In the genomic region with DNA sequence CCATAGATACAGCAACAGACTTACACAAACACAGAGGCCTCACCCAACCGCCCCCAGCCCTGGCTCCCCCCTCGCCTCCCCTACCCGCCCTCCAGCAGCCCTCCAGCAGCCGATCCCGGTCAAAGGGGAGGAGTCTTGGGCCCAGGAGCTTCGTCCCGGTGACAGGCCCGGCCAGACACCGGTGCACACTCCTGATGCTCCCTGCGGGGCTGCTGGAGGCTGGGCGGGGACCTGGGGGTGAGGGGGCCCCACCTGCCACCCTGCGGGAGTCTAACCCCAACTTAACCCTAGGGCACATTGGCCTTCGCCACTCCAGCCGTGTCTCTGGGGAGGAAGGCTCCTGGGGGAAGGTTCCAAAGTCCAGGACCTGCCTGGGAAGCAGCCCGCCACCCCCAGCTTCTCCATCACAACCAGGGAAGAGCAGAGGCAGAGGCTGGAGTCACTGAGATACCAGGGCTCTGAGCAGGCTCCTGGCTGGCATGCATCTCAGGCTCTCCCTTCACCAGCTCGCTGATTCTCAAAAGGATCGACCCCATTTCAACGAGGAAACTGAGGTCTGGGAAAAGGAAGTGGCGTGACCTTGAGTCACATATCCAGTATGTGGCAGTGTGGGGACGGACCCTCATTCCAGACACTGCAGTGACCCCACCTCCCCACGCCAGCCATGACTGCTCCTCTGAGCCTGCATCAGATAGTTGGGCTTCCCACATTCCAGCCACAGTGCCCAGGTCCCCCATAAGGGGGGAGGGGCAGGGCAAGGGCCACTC, we compare ENCODE assay signal across 9 cellular contexts. TPM values are rescaled to one million over a fixed set of nuclear protein-coding genes. Genes with fewer than 3 reads are reported as not detected.
DNase-seq lines count a peak whose midpoint lies in the region; ATAC-seq and TF ChIP-seq lines count a peak whose summit lies in the region.
"Had no signal": no experiment of that assay in that cellular context is flagged by ENCODE, and none has a peak within 500 bp of the region (broad histone marks: within the 10 kb centered on the region; RNA-seq: fewer than 3 reads in every experiment).

No MANE protein-coding gene starts in this region.

- no peaks in the 10 kb centered on the region for H4K20me1 ChIP-seq in PC-3 (ENCODE audit: low read length)

- H3K4me3 ChIP-seq in CD8-positive, alpha-beta memory T cell (ENCODE audit: low read length) = peak overlapping the region; percentile 74
- peak overlapping the region; percentile 55 for H3K4me3 ChIP-seq in PC-3 (ENCODE audit: low read length)
- H3K4me3 ChIP-seq in duodenal mucosa (ENCODE audit: low read depth in 1 of 2, low read length in 2 of 2) = peak overlapping the region; percentile 53 to 55
- H3K4me3 ChIP-seq in naive thymus-derived CD4-positive, alpha-beta T cell (ENCODE audit: low read length) = peak overlapping the region; percentile 66

- DNase-seq in CD8-positive, alpha-beta memory T cell = peak in 1 of 5 donors; percentile 48
- DNase-seq in PC-3 (peak; percentile 71), NCI-H2171 (lab: John Stamatoyannopoulos, UW) (no peak), NCI-H748 treated with DMSO at 0.1 percent for 48 hours (lab: John Stamatoyannopoulos, UW) (no peak)
- peak in 1 of 9 donors; percentile 40 for DNase-seq in naive thymus-derived CD4-positive, alpha-beta T cell

- peaks cover 88% of the 10 kb centered on the region for H3K79me2 ChIP-seq in PC-3 (ENCODE audit: low read length)

- intact Hi-C loops in PC-3 (cut with micrococcal nuclease) = no loop called here
- intact Hi-C loops in naive thymus-derived CD4-positive, alpha-beta T cell (cut with micrococcal nuclease) = loop anchor here in 1 of 2 donors (5.0 kb wide), 1 partner anchor 119 kb away; the partner anchor contains the start of gene DDX6

- H2AFZ ChIP-seq in PC-3 (ENCODE audit: low read length) = no peak overlapping the region; the same call in 1 of the 2 replicates

- peaks cover 0 to 46% (median 13%) of the 10 kb centered on the region in 3 donors for H3K36me3 Mint-ChIP-seq in CD8-positive, alpha-beta memory T cell
- H3K36me3 Mint-ChIP-seq in naive thymus-derived CD4-positive, alpha-beta T cell = peaks cover 0 to 17% (median 16%) of the 10 kb centered on the region in 5 donors

- H3K36me3 ChIP-seq in CD8-positive, alpha-beta memory T cell (ENCODE audit: insufficient read depth, low read length) = peaks cover 11% of the 10 kb centered on the region
- H3K36me3 ChIP-seq in PC-3 (ENCODE audit: low read depth, low read length) (peaks cover 11% of the 10 kb centered on the region; the same call in 1 of the 2 replicates), duodenal mucosa (ENCODE audit: control insufficient read depth in 1 of 2, insufficient read depth in 2 of 2, low read length in 2 of 2) (peaks cover 0 to 18% of the 10 kb centered on the region in 2 donors)
- H3K36me3 ChIP-seq in naive thymus-derived CD4-positive, alpha-beta T cell (ENCODE audit: control insufficient read depth in 2 of 3, insufficient read depth in 3 of 3, low read length in 3 of 3) = peaks cover 6 to 21% (median 14%) of the 10 kb centered on the region in 3 experiments
- H3K36me3 ChIP-seq: neutrophil had no signal

- CTCF ChIA-PET in CD8-positive, alpha-beta memory T cell (lab: Charles Lee) = interaction anchor here (0.7 to 6.5 kb wide), 8 partner anchors 35 to 423 kb away, joined by 3 to 40 read pairs (median 6); partner anchors contain the start of genes DDX6 and UPK2
- CTCF ChIA-PET in PC-3 (lab: Charles Lee) = interaction anchor here (1.0 to 4.7 kb wide), 2 partner anchors 14 to 19 kb away, joined by 4 to 23 read pairs; partner anchors contain the start of gene BCL9L
- CTCF ChIA-PET in naive thymus-derived CD4-positive, alpha-beta T cell (lab: Charles Lee) = interaction anchor here (0.7 to 2.6 kb wide), 6 partner anchors 8 to 218 kb away, joined by 3 to 6 read pairs (median 3); no protein-coding TSS in a partner anchor

- H3K27ac ChIP-seq in CD8-positive, alpha-beta memory T cell (ENCODE audit: low read depth, low read length) = peak overlapping the region; percentile 86
- H3K27ac ChIP-seq in PC-3 (ENCODE audit: low read length) (peak overlapping the region; percentile 97), duodenal mucosa (ENCODE audit: low read depth, low read length) (peak overlapping the region; percentile 84)
- H3K27ac ChIP-seq in naive thymus-derived CD4-positive, alpha-beta T cell (ENCODE audit: low read depth, low read length) = peak overlapping the region; percentile 96
- H3K27ac ChIP-seq: neutrophil had no signal

- H3K4me1 ChIP-seq in CD8-positive, alpha-beta memory T cell (ENCODE audit: insufficient read depth, low read length) = peaks cover 94% of the 10 kb centered on the region
- H3K4me1 ChIP-seq in PC-3 (ENCODE audit: insufficient read depth, low read length) (peaks cover 82% of the 10 kb centered on the region), duodenal mucosa (ENCODE audit: control insufficient read depth in 1 of 2, insufficient read depth in 2 of 2, low read length in 2 of 2) (peaks cover 73 to 80% of the 10 kb centered on the region in 2 donors)
- peaks cover 66 to 86% of the 10 kb centered on the region in 2 donors for H3K4me1 ChIP-seq in naive thymus-derived CD4-positive, alpha-beta T cell (ENCODE audit: control insufficient read depth in 2 of 2, insufficient read depth in 2 of 2, low read length in 2 of 2)

- POLR2A ChIA-PET in CD8-positive, alpha-beta memory T cell (lab: Charles Lee) = interaction anchor here (0.6 to 10.7 kb wide), 5 partner anchors 16 to 121 kb away, joined by 3 to 203 read pairs (median 5); partner anchors contain the start of genes BCL9L and DDX6
- POLR2A ChIA-PET in PC-3 (lab: Charles Lee; ENCODE audit: unreplicated experiment) = interaction anchor here (0.5 to 1.5 kb wide), 4 partner anchors 11 to 66 kb away, joined by 4 to 16 read pairs (median 6); no protein-coding TSS in a partner anchor
- POLR2A ChIA-PET in naive thymus-derived CD4-positive, alpha-beta T cell (lab: Charles Lee) = interaction anchor here (0.6 to 10.8 kb wide), 12 partner anchors 9 to 266 kb away, joined by 3 to 201 read pairs (median 5); partner anchors contain the start of gene DDX6

- H3K9me3 ChIP-seq in CD8-positive, alpha-beta memory T cell (ENCODE audit: low read length) = no peaks in the 10 kb centered on the region
- H3K9me3 ChIP-seq in PC-3 (ENCODE audit: low read length) (no peaks in the 10 kb centered on the region), duodenal mucosa (ENCODE audit: control insufficient read depth in 1 of 2, low read length in 2 of 2) (no peaks in the 10 kb centered on the region)
- no peaks in the 10 kb centered on the region for H3K9me3 ChIP-seq in naive thymus-derived CD4-positive, alpha-beta T cell (ENCODE audit: control insufficient read depth in 2 of 3, low read length in 3 of 3)
- H3K9me3 ChIP-seq: neutrophil had no signal

- TSS peak; percentile 76 for BruUV-seq in PC-3 (replicated peaks; lab: Mats Ljungman, UMichigan)

- H3K9me2 ChIP-seq in PC-3 (replicated peaks; ENCODE audit: low read length) = no peaks in the 10 kb centered on the region

- H3K27me3 ChIP-seq in CD8-positive, alpha-beta memory T cell (ENCODE audit: insufficient read depth, low read length, poor library complexity, severe bottlenecking) = no peaks in the 10 kb centered on the region
- H3K27me3 ChIP-seq in PC-3 (ENCODE audit: low read length) (no peaks in the 10 kb centered on the region), duodenal mucosa (ENCODE audit: control insufficient read depth in 1 of 2, insufficient read depth in 2 of 2, low read length in 2 of 2) (no peaks in the 10 kb centered on the region)
- H3K27me3 ChIP-seq in naive thymus-derived CD4-positive, alpha-beta T cell (ENCODE audit: control insufficient read depth in 2 of 2, insufficient read depth in 2 of 2, low read length in 2 of 2) = no peaks in the 10 kb centered on the region

- H3K9ac ChIP-seq in PC-3 (ENCODE audit: low read length) (peak overlapping the region; percentile 79), duodenal mucosa (ENCODE audit: low read depth in 1 of 2, low read length in 2 of 2) (peak overlapping the region; percentile 51 to 66)

- no peaks in the 10 kb centered on the region for H3K27me3 Mint-ChIP-seq in CD8-positive, alpha-beta memory T cell
- no peaks in the 10 kb centered on the region for H3K27me3 Mint-ChIP-seq in naive thymus-derived CD4-positive, alpha-beta T cell

- peaks cover 0 to 2% (median 0%) of the 10 kb centered on the region in 5 donors for H3K9me3 Mint-ChIP-seq in CD8-positive, alpha-beta memory T cell
- H3K9me3 Mint-ChIP-seq in naive thymus-derived CD4-positive, alpha-beta T cell = peaks cover 0 to 4% (median 0%) of the 10 kb centered on the region in 11 donors

- H3K4me1 Mint-ChIP-seq in CD8-positive, alpha-beta memory T cell = peaks cover 76 to 93% (median 80%) of the 10 kb centered on the region in 3 donors
- H3K4me1 Mint-ChIP-seq in naive thymus-derived CD4-positive, alpha-beta T cell = peaks cover 53 to 85% (median 75%) of the 10 kb centered on the region in 7 donors

- H3F3A ChIP-seq in PC-3 (ENCODE audit: low read length, unreplicated experiment) = peaks cover 7% of the 10 kb centered on the region

- no peak for TF ChIP-seq CTCF in PC-3 (conservative IDR thresholded peaks at IDR 0.05; ENCODE audit: low read depth, low read length)

- H3K4me2 ChIP-seq in PC-3 (ENCODE audit: low read length) = peak overlapping the region; percentile 87

- peak overlapping the region; percentile 91 to 100 (median 100) for H3K27ac Mint-ChIP-seq in CD8-positive, alpha-beta memory T cell
- H3K27ac Mint-ChIP-seq in naive thymus-derived CD4-positive, alpha-beta T cell = peak overlapping the region; percentile 85 to 100 (median 98)

- ATAC-seq in PC-3 (peak; percentile 4), HG03280 (IDR thresholded peaks at IDR 0.05; ENCODE audit: unreplicated experiment) (no peak), HG02623 (IDR thresholded peaks at IDR 0.05; ENCODE audit: unreplicated experiment) (no peak)
- no peak for ATAC-seq in naive thymus-derived CD4-positive, alpha-beta T cell

- H3K4me3 Mint-ChIP-seq in CD8-positive, alpha-beta memory T cell = peak overlapping the region; percentile 80 to 99 (median 86)
- peak overlapping the region; percentile 83 to 99 (median 90) for H3K4me3 Mint-ChIP-seq in naive thymus-derived CD4-positive, alpha-beta T cell

RNA-seq across cellular contexts. Expression of gene BCL9L, which starts 14.4 kb away (rescaled TPM):
- 10 to 100 TPM; 39.6 to 42.8 TPM for total RNA-seq in CD8-positive, alpha-beta memory T cell
- 9.1 TPM for polyA plus RNA-seq in CD8-positive, alpha-beta memory T cell
- total RNA-seq in PC-3 (2014; rRNA removed) = 49.7 and 68.2 TPM in 2 replicates
- total RNA-seq in naive thymus-derived CD4-positive, alpha-beta T cell = 100 to 1,000 TPM in 4 of 5 experiments, 10 to 100 TPM in 1; 67.8 to 269 (median 266) TPM
- 1 to 10 TPM; 6.7 to 7.2 TPM for polyA plus RNA-seq in naive thymus-derived CD4-positive, alpha-beta T cell

RNA-seq across cellular contexts. Expression of gene CXCR5, which starts 27.6 kb away (rescaled TPM):
- 1 to 10 TPM; 5.8 to 6.3 TPM for total RNA-seq in CD8-positive, alpha-beta memory T cell
- polyA plus RNA-seq in CD8-positive, alpha-beta memory T cell = 4.5 TPM
- total RNA-seq in PC-3 (2014; rRNA removed) = not detected in 2 replicates
- total RNA-seq in naive thymus-derived CD4-positive, alpha-beta T cell = 1 to 10 TPM in 4 of 5 experiments, under 1 TPM in 1; 0.41 to 2.9 (median 2.1) TPM
- polyA plus RNA-seq in naive thymus-derived CD4-positive, alpha-beta T cell = 1 to 10 TPM in 1 of 2 donors, under 1 TPM in 1; 0.60 to 1.1 TPM

RNA-seq across cellular contexts. Expression of gene UPK2, which starts 44.8 kb away (rescaled TPM):
- total RNA-seq in CD8-positive, alpha-beta memory T cell = under 1 TPM in 1 of 2 experiments, not detected in 1; 0.22 TPM
- not detected for polyA plus RNA-seq in CD8-positive, alpha-beta memory T cell
- 0.44 TPM in 1 of 2 replicates, not detected in the other for total RNA-seq in PC-3 (2014; rRNA removed)
- total RNA-seq in naive thymus-derived CD4-positive, alpha-beta T cell = under 1 TPM in 1 of 5 experiments, not detected in 4; 0.24 TPM
- polyA plus RNA-seq in naive thymus-derived CD4-positive, alpha-beta T cell = under 1 TPM in 1 of 2 donors, not detected in 1; 0.51 TPM
